20 cellular contexts compared by ENCODE assay signal in genomic region chr7:139111147-139111546, GRCh38. TPM values are rescaled to one million over a fixed set of nuclear protein-coding genes. Genes with fewer than 3 reads are reported as not detected.
A peak's percentile ranks its signal among the peaks of the same experiment; 100 is the strongest.
DNase-seq lines count a peak whose midpoint lies in the region; ATAC-seq and TF ChIP-seq lines count a peak whose summit lies in the region.
"Had no signal": no experiment of that assay in that cellular context is flagged by ENCODE, and none has a peak within 500 bp of the region (broad histone marks: within the 10 kb centered on the region; RNA-seq: fewer than 3 reads in every experiment).

No MANE protein-coding gene starts in this region.

- H3K9me3 ChIP-seq in CD4-positive, alpha-beta T cell (ENCODE audit: control insufficient read depth, low read length) = no peaks in the 10 kb centered on the region
- H3K9me3 ChIP-seq: BE2C, left lung, thoracic aorta had no signal

- ATAC-seq in CD4-positive, alpha-beta T cell (ENCODE audit: poor library complexity) = no peak
- no peak for ATAC-seq in activated CD8-positive, alpha-beta T cell treated with anti-CD3 and anti-CD28 coated beads for 36 hours
- ATAC-seq in naive B cell (ENCODE audit: low read depth in 2 of 2) (no peak), left lobe of liver (no peak), GM18861 (IDR thresholded peaks at IDR 0.05; ENCODE audit: unreplicated experiment) (no peak)
- ATAC-seq: HepG2, left lung had no signal

- H3K27me3 Mint-ChIP-seq in CD4-positive, alpha-beta T cell = no peaks in the 10 kb centered on the region
- no peaks in the 10 kb centered on the region for H3K27me3 Mint-ChIP-seq in activated CD8-positive, alpha-beta T cell treated with anti-CD3 and anti-CD28 coated beads for 36 hours
- H3K27me3 Mint-ChIP-seq in naive B cell = no peaks in the 10 kb centered on the region

- H3K9me3 Mint-ChIP-seq in CD4-positive, alpha-beta T cell = no peaks in the 10 kb centered on the region
- H3K9me3 Mint-ChIP-seq in activated CD8-positive, alpha-beta T cell treated with anti-CD3 and anti-CD28 coated beads for 36 hours = no peaks in the 10 kb centered on the region
- peaks cover 0 to 9% (median 2%) of the 10 kb centered on the region in 7 donors for H3K9me3 Mint-ChIP-seq in naive B cell

- peak overlapping the region; percentile 82 for H3K4me3 Mint-ChIP-seq in CD4-positive, alpha-beta T cell
- peak overlapping the region; percentile 85 for H3K4me3 Mint-ChIP-seq in activated CD8-positive, alpha-beta T cell treated with anti-CD3 and anti-CD28 coated beads for 36 hours
- H3K4me3 Mint-ChIP-seq in naive B cell = peak overlapping the region in 6 of 8 donors; percentile 2 to 100 (median 72)

- POLR2A ChIA-PET in CD4-positive, alpha-beta T cell (lab: Charles Lee) = interaction anchor here (0.6 to 1.6 kb wide), 6 partner anchors 13 to 225 kb away, joined by 3 to 29 read pairs (median 4); a partner anchor contains a TSS
- POLR2A ChIA-PET in activated CD8-positive, alpha-beta T cell treated with anti-CD3 and anti-CD28 coated beads for 36 hours (lab: Charles Lee) = interaction anchor here (1.1 to 3.6 kb wide), 8 partner anchors 8 to 21 kb away, joined by 3 to 17 read pairs (median 6); no protein-coding TSS in a partner anchor

- H3K27me3 ChIP-seq in CD4-positive, alpha-beta T cell (ENCODE audit: control insufficient read depth, insufficient read depth, low read length) = no peaks in the 10 kb centered on the region
- H3K27me3 ChIP-seq: BE2C, left lung had no signal

- CTCF ChIA-PET in CD4-positive, alpha-beta T cell (lab: Charles Lee) = interaction anchor here (1.5 to 2.1 kb wide), 2 partner anchors 16 kb away, joined by 3 to 8 read pairs; no protein-coding TSS in a partner anchor
- CTCF ChIA-PET in activated CD8-positive, alpha-beta T cell treated with anti-CD3 and anti-CD28 coated beads for 36 hours (lab: Charles Lee) = interaction anchor here (0.6 to 1.2 kb wide), 2 partner anchors 8 to 93 kb away, joined by 3 to 4 read pairs; no protein-coding TSS in a partner anchor

- peak overlapping the region; percentile 9; the same call in 1 of the 2 replicates for H3K27ac ChIP-seq in 22Rv1
- peak overlapping the region; percentile 50 for H3K27ac ChIP-seq in CD4-positive, alpha-beta T cell (ENCODE audit: low read depth, low read length)
- H3K27ac ChIP-seq: thoracic aorta had no signal

- DNase-seq in CD4-positive, alpha-beta T cell = no peak
- DNase-seq in activated CD8-positive, alpha-beta T cell treated with anti-CD3 and anti-CD28 coated beads for 36 hours = no peak
- no peak for DNase-seq in naive B cell
- no peak for DNase-seq in KBM-7
- no peak for DNase-seq in left lobe of liver (ENCODE audit: low spot score)
- no peak for DNase-seq in posterior vena cava (ENCODE audit: low spot score)
- DNase-seq: activated CD4-positive, alpha-beta T cell treated with anti-CD3 and anti-CD28 coated beads for 1 hour; activated effector memory CD4-positive, alpha-beta T cell treated with Interleukin-2 at 50 U/mL for 16 hours; BE2C; left lung; MV-4-11; NCI-H524 treated with DMSO at 0.1 percent for 48 hours; posterior cingulate gyrus; SIG-M5; stimulated activated CD4-positive, alpha-beta T cell treated with anti-CD3 and anti-CD28 coated beads, Interleukin-4, amount 100 ng/mL, for 1 hour; T-helper 9 cell had no signal

- no peak for TF ChIP-seq CTCF in 22Rv1 (IDR thresholded peaks at IDR 0.05)
- no peak for TF ChIP-seq CTCF in CD4-positive, alpha-beta T cell (IDR thresholded peaks at IDR 0.05)
- TF ChIP-seq CTCF in activated CD8-positive, alpha-beta T cell treated with anti-CD3 and anti-CD28 coated beads for 36 hours (IDR thresholded peaks at IDR 0.05) = no peak

- peak overlapping the region; percentile 95 for H3K27ac Mint-ChIP-seq in CD4-positive, alpha-beta T cell
- H3K27ac Mint-ChIP-seq in activated CD8-positive, alpha-beta T cell treated with anti-CD3 and anti-CD28 coated beads for 36 hours = peak overlapping the region; percentile 96
- peak overlapping the region; percentile 86 to 99 (median 97) for H3K27ac Mint-ChIP-seq in naive B cell

- peaks cover 61% of the 10 kb centered on the region for H3K4me1 Mint-ChIP-seq in CD4-positive, alpha-beta T cell (ENCODE audit: low read depth)
- peaks cover 41% of the 10 kb centered on the region for H3K4me1 Mint-ChIP-seq in activated CD8-positive, alpha-beta T cell treated with anti-CD3 and anti-CD28 coated beads for 36 hours (ENCODE audit: low read depth)
- H3K4me1 Mint-ChIP-seq in naive B cell = peaks cover 30 to 41% (median 37%) of the 10 kb centered on the region in 3 donors

- peaks cover 39% of the 10 kb centered on the region for H3K36me3 Mint-ChIP-seq in CD4-positive, alpha-beta T cell (ENCODE audit: low read depth)
- peaks cover 31% of the 10 kb centered on the region for H3K36me3 Mint-ChIP-seq in activated CD8-positive, alpha-beta T cell treated with anti-CD3 and anti-CD28 coated beads for 36 hours (ENCODE audit: low read depth)
- peaks cover 8 to 21% of the 10 kb centered on the region in 2 donors for H3K36me3 Mint-ChIP-seq in naive B cell

- in situ Hi-C loops in KBM-7 (cut with MboI; ENCODE audit: low pct_unique_long_range_greater_than_20kb, low sequenced_read_pairs) = no loop called here

- intact Hi-C loops in CD4-positive, alpha-beta T cell (cut with DNase I, micrococcal nuclease) = loop anchor here in 1 of 2 experiments (2.0 to 5.0 kb wide), 3 partner anchors 22 to 951 kb away; partner anchors contain the start of gene PARP12
- intact Hi-C loops in activated CD8-positive, alpha-beta T cell treated with anti-CD3 and anti-CD28 coated beads for 36 hours (cut with micrococcal nuclease) = no loop called here
- intact Hi-C loops in posterior vena cava (cut with DNase I) = no loop called here

RNA-seq across cellular contexts. Expression of gene ZC3HAV1, which starts 1.6 kb away (rescaled TPM):
- 100 to 1,000 TPM; 169 to 178 TPM for total RNA-seq in CD4-positive, alpha-beta T cell
- total RNA-seq in activated CD8-positive, alpha-beta T cell treated with anti-CD3 and anti-CD28 coated beads for 36 hours = 100 to 1,000 TPM; 125 to 128 TPM
- polyA plus RNA-seq in naive B cell (ENCODE audit: low read depth in 6 of 6) = 100 to 1,000 TPM in 3 of 6 donors, 10 to 100 TPM in 3; 64.8 to 129 (median 99.7) TPM
- total RNA-seq in left lobe of liver = 16.8 TPM
- 10 to 100 TPM; 26.8 TPM for total RNA-seq in posterior vena cava
